ENCODE assay signal across 18 cellular contexts in the genomic region with DNA sequence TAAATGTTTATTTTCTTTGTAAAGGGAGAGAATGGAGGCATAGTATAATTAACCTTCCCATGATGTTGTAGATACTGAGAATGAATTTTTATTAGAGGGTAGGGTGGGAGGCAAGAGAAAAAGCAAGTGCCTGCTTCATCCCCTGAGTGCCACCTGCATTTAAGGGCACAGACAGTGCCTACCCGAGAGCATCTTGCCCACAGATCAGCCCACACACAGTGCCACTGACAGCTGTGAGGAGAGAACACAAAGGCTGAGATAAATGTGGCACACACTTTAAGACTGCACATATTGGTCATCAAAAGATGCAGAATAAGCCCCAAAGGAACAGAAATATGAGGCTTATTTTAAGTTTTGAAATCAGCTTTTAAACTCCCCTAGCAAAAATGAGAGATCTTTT.
"Had no signal": no experiment of that assay in that cellular context is flagged by ENCODE, and none has a peak within 500 bp of the region (broad histone marks: within the 10 kb centered on the region; RNA-seq: fewer than 3 reads in every experiment).

No MANE protein-coding gene starts in this region.

- DNase-seq: heart right ventricle; islet precursor cell; left ventricle myocardium inferior; mesendoderm; naive thymus-derived CD4-positive, alpha-beta T cell; pancreas; right lobe of liver; stimulated activated CD4-positive, alpha-beta T cell treated with anti-CD3 and anti-CD28 coated beads, Interleukin-12 subunit alpha, Interleukin-12 subunit beta, amount 100 ng/mL, for 4 hours; stimulated activated CD4-positive, alpha-beta T cell treated with anti-CD3 and anti-CD28 coated beads, Interleukin-15, amount 100 ng/mL, for 24 hours; stimulated activated CD4-positive, alpha-beta T cell treated with anti-CD3 and anti-CD28 coated beads, Interleukin-2, amount 100 ng/mL, for 24 hours; stimulated activated CD4-positive, alpha-beta T cell treated with anti-CD3 and anti-CD28 coated beads, Interleukin-4, amount 100 ng/mL, for 1 hour; stimulated activated naive B cell treated with anti-CD40 and anti-IgM and Interleukin-4, amounts not matched to agents 10 μg/mL and 1 μg/mL and 100 μg/mL, for 72 hours; stimulated activated naive CD8-positive, alpha-beta T cell treated with anti-CD3 and anti-CD28 coated beads, Interleukin-15, Interleukin-2, amounts not matched to agents 100 U/mL and 50 U/mL, for 24 hours; stomach; tibial artery; trophoblast cell; upper lobe of right lung had no signal

- ATAC-seq: heart right ventricle; naive thymus-derived CD4-positive, alpha-beta T cell; natural killer cell treated with Interleukin-12 subunit alpha and Interleukin-12 subunit beta and Interleukin-15 and Interleukin-18, amount 100 ng/mL, for 72 hours; pancreas; right lobe of liver; stimulated activated naive B cell treated with anti-CD40 and anti-IgM and Interleukin-4, amounts not matched to agents 10 μg/mL and 1 μg/mL and 100 μg/mL, for 72 hours; stimulated activated naive CD8-positive, alpha-beta T cell treated with anti-CD3 and anti-CD28 coated beads, Interleukin-15, Interleukin-2, amounts not matched to agents 100 U/mL and 50 U/mL, for 24 hours; upper lobe of right lung had no signal
